In genomic region chr1:214296860-214297699, GRCh38 we compare ENCODE assay signal across 12 cellular contexts. TPM values are rescaled to one million over a fixed set of nuclear protein-coding genes. Genes with fewer than 3 reads are reported as not detected.
DNase-seq lines count a peak whose midpoint lies in the region; ATAC-seq and TF ChIP-seq lines count a peak whose summit lies in the region.
"Had no signal": no experiment of that assay in that cellular context is flagged by ENCODE, and none has a peak within 500 bp of the region (broad histone marks: within the 10 kb centered on the region; RNA-seq: fewer than 3 reads in every experiment).

No MANE protein-coding gene starts in this region.

- H3K4me3 Mint-ChIP-seq in T-helper 17 cell (no peak overlapping the region), progenitor cell of endocrine pancreas (ENCODE audit: low read depth) (no peak overlapping the region)
- H3K4me3 Mint-ChIP-seq: activated CD4-positive, alpha-beta T cell treated with anti-CD3 and anti-CD28 coated beads for 36 hours; activated naive CD4-positive, alpha-beta T cell treated with anti-CD3 and anti-CD28 coated beads for 36 hours; natural killer cell had no signal

- TF ChIP-seq CTCF in progenitor cell of endocrine pancreas (IDR thresholded peaks at IDR 0.05; ENCODE audit: unreplicated experiment): no peak

- H3K27ac Mint-ChIP-seq in T-helper 17 cell: peak overlapping the region; percentile 57
- no peak overlapping the region for H3K27ac Mint-ChIP-seq in progenitor cell of endocrine pancreas
- H3K27ac Mint-ChIP-seq: activated CD4-positive, alpha-beta T cell treated with anti-CD3 and anti-CD28 coated beads for 36 hours; activated naive CD4-positive, alpha-beta T cell treated with anti-CD3 and anti-CD28 coated beads for 36 hours; natural killer cell had no signal

- ATAC-seq in T-helper 17 cell: no peak
- ATAC-seq in HG03135 (IDR thresholded peaks at IDR 0.05; ENCODE audit: unreplicated experiment): no peak
- ATAC-seq: gastroesophageal sphincter, K562, natural killer cell had no signal

- DNase-seq in HCEC 1CT: peak; percentile 86
- DNase-seq in T-helper 17 cell: no peak
- DNase-seq in glomerular visceral epithelial cell (ENCODE audit: extremely low spot score): peak; percentile 66
- peak; percentile 68 for DNase-seq in stromal cell of bone marrow (ENCODE audit: low read depth)
- DNase-seq in progenitor cell of endocrine pancreas (ENCODE audit: low spot score, unreplicated experiment): no peak
- DNase-seq in NCI-H345 (lab: John Stamatoyannopoulos, UW): no peak
- DNase-seq: activated CD4-positive, alpha-beta T cell treated with anti-CD3 and anti-CD28 coated beads for 36 hours; activated naive CD4-positive, alpha-beta T cell treated with anti-CD3 and anti-CD28 coated beads for 36 hours; natural killer cell had no signal

- H3K4me1 Mint-ChIP-seq in T-helper 17 cell (peaks cover 34% of the 10 kb centered on the region), progenitor cell of endocrine pancreas (ENCODE audit: low read depth) (peaks cover 11% of the 10 kb centered on the region)

- H3K36me3 Mint-ChIP-seq in T-helper 17 cell (ENCODE audit: low read depth) (peaks cover 5% of the 10 kb centered on the region), progenitor cell of endocrine pancreas (ENCODE audit: insufficient read depth) (peaks cover 2% of the 10 kb centered on the region)
- H3K36me3 Mint-ChIP-seq: natural killer cell had no signal

- H3K9me3 ChIP-seq in T-helper 17 cell (ENCODE audit: control insufficient read depth, low read length, poor library complexity, severe bottlenecking): no peaks in the 10 kb centered on the region
- H3K9me3 ChIP-seq: gastroesophageal sphincter had no signal

- no peaks in the 10 kb centered on the region for H3K9me3 Mint-ChIP-seq in progenitor cell of endocrine pancreas (ENCODE audit: low read depth)
- H3K9me3 Mint-ChIP-seq: activated naive CD4-positive, alpha-beta T cell treated with anti-CD3 and anti-CD28 coated beads for 36 hours; natural killer cell had no signal

- H3K27me3 Mint-ChIP-seq in T-helper 17 cell (no peaks in the 10 kb centered on the region), progenitor cell of endocrine pancreas (no peaks in the 10 kb centered on the region)
- H3K27me3 Mint-ChIP-seq: activated CD4-positive, alpha-beta T cell treated with anti-CD3 and anti-CD28 coated beads for 36 hours had no signal

RNA-seq across cellular contexts. Expression of gene SMYD2, which starts 16.1 kb away (rescaled TPM):
- 10 to 100 TPM; 27.1 to 33.2 TPM for total RNA-seq in T-helper 17 cell
- 46.8 and 47.8 TPM in 2 replicates for total RNA-seq in progenitor cell of endocrine pancreas

Comparison
In these comparisons a context has a peak if more than half of its experiments do, and no peak if none do; other contexts are left out.
1. DNase-seq: peak in HCEC 1CT (single experiment), glomerular visceral epithelial cell (single experiment) and stromal cell of bone marrow (single experiment); none in T-helper 17 cell (0 of 3), progenitor cell of endocrine pancreas (single experiment) and NCI-H345 (single experiment).